ENCODE assay signal across 8 cellular contexts in genomic region chr1:54499097-54500029, GRCh38. TPM values are rescaled to one million over a fixed set of nuclear protein-coding genes. Genes with fewer than 3 reads are reported as not detected.
DNase-seq lines count a peak whose midpoint lies in the region; ATAC-seq, FAIRE-seq and TF ChIP-seq lines count a peak whose summit lies in the region.

No MANE protein-coding gene starts in this region.

- no peaks in the 10 kb centered on the region for H3K36me3 ChIP-seq in Karpas-422 (ENCODE audit: insufficient read depth, low read length)
- H3K36me3 ChIP-seq in neural cell (ENCODE audit: insufficient read depth, low read length) = no peaks in the 10 kb centered on the region

- H3K9me2 ChIP-seq in Karpas-422 (replicated peaks; ENCODE audit: insufficient read depth, low read length) = no peaks in the 10 kb centered on the region
- no peaks in the 10 kb centered on the region for H3K9me2 ChIP-seq in neural cell (ENCODE audit: insufficient read depth, low read length)

- no peak for FAIRE-seq in GM19239 (lab: Jason Lieb, UNC)

- TF ChIP-seq POLR2A in lower leg skin (IDR thresholded peaks at IDR 0.05) = no peak

- H3K9ac ChIP-seq in Karpas-422 (ENCODE audit: low read length) (no peak overlapping the region), neural cell (ENCODE audit: low read length) (peak overlapping the region; percentile 46)

- H2AFZ ChIP-seq in Karpas-422 (ENCODE audit: low read length) = no peak overlapping the region
- H2AFZ ChIP-seq in neural cell (ENCODE audit: low read depth, low read length) = peak overlapping the region; percentile 51

- H3K36me3 Mint-ChIP-seq in activated CD8-positive, alpha-beta T cell treated with anti-CD3 and anti-CD28 coated beads for 36 hours (ENCODE audit: low read depth) = no peaks in the 10 kb centered on the region

- no peaks in the 10 kb centered on the region for H3K9me3 ChIP-seq in Karpas-422 (ENCODE audit: low read length)
- H3K9me3 ChIP-seq in neural cell (ENCODE audit: low read length) = no peaks in the 10 kb centered on the region

- peaks cover 19% of the 10 kb centered on the region for H3K27me3 Mint-ChIP-seq in activated CD8-positive, alpha-beta T cell treated with anti-CD3 and anti-CD28 coated beads for 36 hours

- no peak overlapping the region for H3K27ac Mint-ChIP-seq in activated CD8-positive, alpha-beta T cell treated with anti-CD3 and anti-CD28 coated beads for 36 hours

- H3K27ac ChIP-seq in Karpas-422 (ENCODE audit: low read length) (no peak overlapping the region), neural cell (ENCODE audit: low read length) (no peak overlapping the region)

- H3K9me3 Mint-ChIP-seq in activated CD8-positive, alpha-beta T cell treated with anti-CD3 and anti-CD28 coated beads for 36 hours = no peaks in the 10 kb centered on the region

- H3K4me3 Mint-ChIP-seq in activated CD8-positive, alpha-beta T cell treated with anti-CD3 and anti-CD28 coated beads for 36 hours = peak overlapping the region; percentile 63

- H3K27me3 ChIP-seq in Karpas-422 (ENCODE audit: low read length) = 0 out of 2 replicates have a peak, but pooled peaks cover 3% of the 10 kb centered on the region
- no peaks in the 10 kb centered on the region for H3K27me3 ChIP-seq in neural cell (ENCODE audit: insufficient read depth, low read depth, low read length)

- WGBS in lower leg skin, 2 donors = 1% methylated on average over 26 to 47 of the region's 57 CpGs

- peaks cover 14% of the 10 kb centered on the region for H3K4me1 ChIP-seq in Karpas-422 (ENCODE audit: low read length)

- CTCF ChIA-PET in activated CD8-positive, alpha-beta T cell treated with anti-CD3 and anti-CD28 coated beads for 36 hours (lab: Charles Lee) = interaction anchor here (0.8 to 3.5 kb wide), 20 partner anchors 10 to 392 kb away, joined by 3 to 26 read pairs (median 4); partner anchors contain the start of genes ACOT11 and TTC22

- H3K4me1 Mint-ChIP-seq in activated CD8-positive, alpha-beta T cell treated with anti-CD3 and anti-CD28 coated beads for 36 hours (ENCODE audit: low read depth) = peaks cover 7% of the 10 kb centered on the region

- no peak overlapping the region for H3K4me3 ChIP-seq in Karpas-422 (ENCODE audit: low read length)
- H3K4me3 ChIP-seq in neural cell (ENCODE audit: low read length) = peak overlapping the region; percentile 56
- H3K4me3 ChIP-seq in lower leg skin (ENCODE audit: low read depth, poor library complexity, severe bottlenecking) = no peak overlapping the region

- no peaks in the 10 kb centered on the region for H3F3A ChIP-seq in neural cell (ENCODE audit: insufficient read depth, low read length, poor library complexity, severe bottlenecking)

- TF ChIP-seq CTCF in activated CD8-positive, alpha-beta T cell treated with anti-CD3 and anti-CD28 coated beads for 36 hours (IDR thresholded peaks at IDR 0.05) = no peak
- TF ChIP-seq CTCF in neural cell (IDR thresholded peaks at IDR 0.05; ENCODE audit: poor library complexity, severe bottlenecking) (peak; percentile 51), lower leg skin (IDR thresholded peaks at IDR 0.05) (no peak)

- peak; percentile 81 for ATAC-seq in activated CD8-positive, alpha-beta T cell treated with anti-CD3 and anti-CD28 coated beads for 36 hours
- ATAC-seq in HG03139 (IDR thresholded peaks at IDR 0.05; ENCODE audit: unreplicated experiment) = no peak

- peak; percentile 51 for TF ChIP-seq RAD21 in neural cell (conservative IDR thresholded peaks at IDR 0.05)

- H3K79me2 ChIP-seq in Karpas-422 (ENCODE audit: low read length) = no peaks in the 10 kb centered on the region
- H3K79me2 ChIP-seq in neural cell (replicated peaks; ENCODE audit: insufficient read depth, low read length) = no peaks in the 10 kb centered on the region

- no peak overlapping the region for H3K4me2 ChIP-seq in Karpas-422 (ENCODE audit: low read depth, low read length, poor library complexity, severe bottlenecking)
- no peak overlapping the region for H3K4me2 ChIP-seq in neural cell (ENCODE audit: low read length)

- peak; percentile 87 for DNase-seq in DMS 273 (lab: John Stamatoyannopoulos, UW; ENCODE audit: unreplicated experiment)
- peak; percentile 42 for DNase-seq in Karpas-422
- peak; percentile 58 for DNase-seq in activated CD8-positive, alpha-beta T cell treated with anti-CD3 and anti-CD28 coated beads for 36 hours
- DNase-seq in fibroblast of peridontal ligament (ENCODE audit: extremely low read depth) = peak; percentile 18
- DNase-seq in lower leg skin (ENCODE audit: low spot score in 2 of 2) = no peak
- no peak for DNase-seq in GM19239 (ENCODE audit: insufficient read length, low spot score)

- TF ChIP-seq EP300 in neural cell (conservative IDR thresholded peaks at IDR 0.05; ENCODE audit: poor library complexity, severe bottlenecking) = no peak

- POLR2A ChIA-PET in activated CD8-positive, alpha-beta T cell treated with anti-CD3 and anti-CD28 coated beads for 36 hours (lab: Charles Lee) = interaction anchor here (1.5 kb wide), 1 partner anchor 14 kb away, joined by 5 read pairs; no protein-coding TSS in a partner anchor

- intact Hi-C loops in activated CD8-positive, alpha-beta T cell treated with anti-CD3 and anti-CD28 coated beads for 36 hours (cut with micrococcal nuclease) = no loop called here
- intact Hi-C loops in lower leg skin (cut with DNase I; ENCODE audit: low total_unique reads) = loop anchor here (10.0 kb wide), 2 partner anchors 435 to 495 kb away; partner anchors contain the start of gene BSND

- H4K20me1 ChIP-seq in Karpas-422 (ENCODE audit: insufficient read depth, low read depth, low read length) (no peaks in the 10 kb centered on the region), neural cell (ENCODE audit: insufficient read depth) (no peaks in the 10 kb centered on the region)

TF ChIP-seq in neural cell, 6 proteins besides CTCF, POLR2A, EP300 and RAD21:
- TF ChIP-seq SMC3 (conservative IDR thresholded peaks at IDR 0.05; ENCODE audit: poor library complexity) (peak; percentile 62), TAF1 (IDR thresholded peaks at IDR 0.05; ENCODE audit: low read depth) (no peak), POLR2AphosphoS5 (IDR thresholded peaks at IDR 0.05) (no peak), REST (IDR thresholded peaks at IDR 0.05; ENCODE audit: borderline replicate concordance) (no peak), EZH2 (IDR thresholded peaks at IDR 0.05; ENCODE audit: borderline replicate concordance, insufficient read depth, low read length, poor library complexity, severe bottlenecking) (no peak), MXI1 (conservative IDR thresholded peaks at IDR 0.05; ENCODE audit: poor library complexity, severe bottlenecking) (no peak)

RNA-seq across cellular contexts. Expression of gene ACOT11, which starts 48.7 kb away (rescaled TPM):
- total RNA-seq in Karpas-422 (2014; rRNA removed; shearing (Covaris generic); ENCODE audit: low replicate concordance) = not detected in 2 replicates
- 1 to 10 TPM; 1.1 to 1.2 TPM for total RNA-seq in activated CD8-positive, alpha-beta T cell treated with anti-CD3 and anti-CD28 coated beads for 36 hours
- polyA plus RNA-seq in neural cell = not detected in 2 replicates
- 0.12 TPM in 1 of 2 replicates, not detected in the other for polyA minus RNA-seq in neural cell
- 1 to 10 TPM; 1.9 to 3.9 (median 2.2) TPM for total RNA-seq in lower leg skin

Comparison
In these comparisons a context has a peak if more than half of its experiments do, and no peak if none do; other contexts are left out.
1. DNase-seq: peak in DMS 273 (single experiment), Karpas-422 (single experiment), activated CD8-positive, alpha-beta T cell treated with anti-CD3 and anti-CD28 coated beads for 36 hours (single experiment) and fibroblast of peridontal ligament (single experiment); none in lower leg skin (0 of 2) and GM19239 (single experiment).